ENCODE assay signal across 29 cellular contexts in the genomic region with DNA sequence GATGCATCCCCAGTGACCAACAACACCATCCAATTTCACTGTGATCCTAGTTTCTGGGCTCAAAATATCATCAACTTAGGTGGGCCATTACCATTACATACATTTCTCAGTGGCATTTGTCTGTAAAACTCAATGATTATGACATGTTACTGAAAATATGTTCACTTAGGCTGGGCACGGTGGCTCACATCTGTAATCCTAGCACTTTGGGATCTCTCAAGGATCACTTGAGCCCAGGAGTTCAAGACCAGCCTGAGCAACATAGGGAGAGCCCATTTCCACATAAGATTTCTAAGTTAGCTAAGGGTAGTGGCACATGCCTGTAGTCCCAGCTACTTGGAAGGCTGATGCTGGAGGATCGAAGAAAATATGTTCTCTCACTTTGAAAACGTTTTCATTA.
"Had no signal": no experiment of that assay in that cellular context is flagged by ENCODE, and none has a peak within 500 bp of the region (broad histone marks: within the 10 kb centered on the region; RNA-seq: fewer than 3 reads in every experiment).

No MANE protein-coding gene starts in this region.

- H3K4me3 ChIP-seq: colonic mucosa, coronary artery, dorsolateral prefrontal cortex, esophagus muscularis mucosa, esophagus squamous epithelium, gastrocnemius medialis, gastroesophageal sphincter, heart left ventricle, heart right ventricle had no signal

- ATAC-seq: effector memory CD8-positive, alpha-beta T cell; esophagus mucosa; foreskin keratinocyte; gastrocnemius medialis; gastroesophageal sphincter; heart left ventricle; heart right ventricle had no signal

- H3K27ac ChIP-seq: colonic mucosa, coronary artery, dorsolateral prefrontal cortex, epithelial cell of prostate, esophagus muscularis mucosa, esophagus squamous epithelium, foreskin keratinocyte, gastrocnemius medialis, gastroesophageal sphincter, heart left ventricle, heart right ventricle had no signal

- H3K27me3 ChIP-seq: colonic mucosa, dorsolateral prefrontal cortex, esophagus muscularis mucosa, esophagus squamous epithelium, foreskin keratinocyte, gastrocnemius medialis, gastroesophageal sphincter, heart left ventricle, heart right ventricle had no signal

- H3K4me3 Mint-ChIP-seq: dendritic cell treated with granulocyte-macrophage colony-stimulating factor and Interleukin-4, amounts not matched to agents 40 ng/mL and 50 ng/mL, for 4 days; effector memory CD8-positive, alpha-beta T cell; endodermal cell had no signal

- H3K27ac Mint-ChIP-seq: dendritic cell treated with granulocyte-macrophage colony-stimulating factor and Interleukin-4, amounts not matched to agents 40 ng/mL and 50 ng/mL, for 4 days; effector memory CD8-positive, alpha-beta T cell; endodermal cell had no signal

- H3K9me3 ChIP-seq: colonic mucosa, gastrocnemius medialis had no signal

- DNase-seq: colonic mucosa; cortex of kidney; dermis blood vessel endothelial cell; dorsolateral prefrontal cortex; effector CD4-positive, alpha-beta T cell; effector CD8-positive, alpha-beta T cell; effector memory CD4-positive, alpha-beta T cell; effector memory CD8-positive, alpha-beta T cell; endodermal cell; erythroblast; esophagus squamous epithelium; foreskin fibroblast; foreskin keratinocyte; foreskin melanocyte; gastrocnemius medialis; glutamatergic neuron; head of caudate nucleus; heart left ventricle; heart right ventricle had no signal

- H3K4me1 ChIP-seq: colonic mucosa, esophagus muscularis mucosa, esophagus squamous epithelium, foreskin keratinocyte, gastrocnemius medialis, gastroesophageal sphincter had no signal

- H3K27me3 Mint-ChIP-seq: dendritic cell treated with granulocyte-macrophage colony-stimulating factor and Interleukin-4, amounts not matched to agents 40 ng/mL and 50 ng/mL, for 4 days; effector memory CD8-positive, alpha-beta T cell had no signal

- FAIRE-seq: colon, endometrium, endothelial cell of umbilical vein, frontal cortex had no signal

- H3K4me1 Mint-ChIP-seq: endodermal cell had no signal
